In genomic region chr11:69496631-69497220, GRCh38 we compare ENCODE assay signal across 12 cellular contexts. TPM values are rescaled to one million over a fixed set of nuclear protein-coding genes. Genes with fewer than 3 reads are reported as not detected.
DNase-seq lines count a peak whose midpoint lies in the region; ATAC-seq and TF ChIP-seq lines count a peak whose summit lies in the region.
"Had no signal": no experiment of that assay in that cellular context is flagged by ENCODE, and none has a peak within 500 bp of the region (broad histone marks: within the 10 kb centered on the region; RNA-seq: fewer than 3 reads in every experiment).

No MANE protein-coding gene starts in this region.

- no peak overlapping the region for H3K9ac ChIP-seq in neuronal stem cell (ENCODE audit: low read depth, low read length, poor library complexity)

- intact Hi-C loops in cardiac septum (cut with DNase I) = loop anchor here (2.0 to 5.0 kb wide), 3 partner anchors 54 to 194 kb away; no protein-coding TSS in a partner anchor
- intact Hi-C loops in upper lobe of right lung (cut with DNase I) = no loop called here

- H3K9me3 ChIP-seq in neuronal stem cell (replicated peaks in 1 of 2; ENCODE audit: control insufficient read depth in 2 of 2, insufficient read depth in 1 of 2, low read depth in 1 of 2, low read length in 2 of 2) = no peaks in the 10 kb centered on the region
- H3K9me3 ChIP-seq in upper lobe of right lung = no peaks in the 10 kb centered on the region

- H2BK12ac ChIP-seq in neuronal stem cell (ENCODE audit: low read length) = peak overlapping the region; percentile 100

- peak overlapping the region; percentile 76 for H2AFZ ChIP-seq in neuronal stem cell (ENCODE audit: low read length)

- H3K23ac ChIP-seq in neuronal stem cell (ENCODE audit: low read depth, low read length, poor library complexity) = no peak overlapping the region

- peak overlapping the region; percentile 55 for H2BK15ac ChIP-seq in neuronal stem cell (ENCODE audit: low read length)

- peak overlapping the region; percentile 80 for H3K27ac ChIP-seq in neuronal stem cell (replicated peaks; ENCODE audit: low read length)
- peak overlapping the region; percentile 63 for H3K27ac ChIP-seq in upper lobe of right lung

- H4K91ac ChIP-seq in neuronal stem cell (ENCODE audit: low read depth, low read length, poor library complexity) = peak overlapping the region; percentile 89

- H3K4me1 ChIP-seq in neuronal stem cell (ENCODE audit: control insufficient read depth in 2 of 2, insufficient read depth in 1 of 2, low read depth in 1 of 2, low read length in 2 of 2) (peaks cover 10 to 28% of the 10 kb centered on the region in 2 donors), upper lobe of right lung (peaks cover 21% of the 10 kb centered on the region)

- H3K14ac ChIP-seq in neuronal stem cell (ENCODE audit: low read length) = peak overlapping the region; percentile 1

- H4K8ac ChIP-seq in neuronal stem cell (ENCODE audit: low read depth, low read length) = no peak overlapping the region

- peak overlapping the region; percentile 29; the same call in 1 of the 2 replicates for H3K4me3 ChIP-seq in WI38 (ENCODE audit: low read depth, low read length)
- no peak overlapping the region for H3K4me3 ChIP-seq in neuronal stem cell (ENCODE audit: low read length in 2 of 2)
- H3K4me3 ChIP-seq in upper lobe of right lung = no peak overlapping the region

- DNase-seq in cardiac septum (ENCODE audit: low spot score) (peak; percentile 72), neuronal stem cell (ENCODE audit: low spot score) (no peak), upper lobe of right lung (peak; percentile 39), T-helper 2 cell (no peak)
- DNase-seq in stimulated activated CD4-positive, alpha-beta T cell treated with anti-CD3 and anti-CD28 coated beads, Interleukin-15, amount 100 ng/mL, for 24 hours = no peak
- DNase-seq: natural killer cell, NCI-H1092, NCI-H524, SHP77 treated with DMSO at 0.1 percent for 48 hours had no signal

- H3K4ac ChIP-seq in neuronal stem cell (ENCODE audit: low read length) = peak overlapping the region; percentile 94

- H3K18ac ChIP-seq in neuronal stem cell (ENCODE audit: low read length) = peak overlapping the region; percentile 99

- WGBS in neuronal stem cell (ENCODE audit: extremely low coverage in 2 of 2, insufficient read length in 2 of 2, insufficient replicate concordance in 1 of 2), 2 donors = no CpG with 5 or more reads among the region's 12 CpGs

- TF ChIP-seq CTCF in WI38 (IDR thresholded peaks at IDR 0.05; ENCODE audit: low read depth, low read length) = no peak
- TF ChIP-seq CTCF in upper lobe of right lung (IDR thresholded peaks at IDR 0.05) = no peak

- peak overlapping the region; percentile 91 for H2AK5ac ChIP-seq in neuronal stem cell (ENCODE audit: low read depth, low read length)

- H3K79me1 ChIP-seq in neuronal stem cell (ENCODE audit: low read depth, low read length) = no peaks in the 10 kb centered on the region

- peak overlapping the region; percentile 62 for H2BK5ac ChIP-seq in neuronal stem cell (ENCODE audit: low read length)

- peak overlapping the region; percentile 63 for H2BK120ac ChIP-seq in neuronal stem cell (ENCODE audit: low read depth, low read length)

- H3K27me3 ChIP-seq in neuronal stem cell (ENCODE audit: control insufficient read depth in 3 of 3, insufficient read depth in 3 of 3, low read depth in 1 of 3, low read length in 3 of 3) (no peaks in the 10 kb centered on the region), upper lobe of right lung (no peaks in the 10 kb centered on the region)

- ATAC-seq in upper lobe of right lung (peak; percentile 20), HG03439 (IDR thresholded peaks at IDR 0.05; ENCODE audit: unreplicated experiment) (no peak)
- ATAC-seq: natural killer cell had no signal

- no peak overlapping the region for H3K4me2 ChIP-seq in neuronal stem cell (ENCODE audit: insufficient read depth, low read length, poor library complexity, severe bottlenecking)

- H3K36me3 ChIP-seq in neuronal stem cell (replicated peaks in 1 of 2; ENCODE audit: control insufficient read depth in 2 of 2, insufficient read depth in 2 of 2, low read length in 2 of 2) (no peaks in the 10 kb centered on the region), upper lobe of right lung (no peaks in the 10 kb centered on the region)

RNA-seq across cellular contexts. Expression of gene LINC01488, which starts 15.3 kb away (rescaled TPM):
- 0.19 TPM for total RNA-seq in cardiac septum
- 0.06 TPM for polyA plus RNA-seq in neuronal stem cell (2013, experiment 1 of 2)
- 0.01 TPM for polyA plus RNA-seq in neuronal stem cell (2013, experiment 2 of 2)
- total RNA-seq in upper lobe of right lung = not detected
- total RNA-seq: HT1080, natural killer cell had no signal

Comparison
In these comparisons a context has a peak if more than half of its experiments do, and no peak if none do; other contexts are left out.
1. DNase-seq: peak in cardiac septum (single experiment) and upper lobe of right lung (single experiment); none in neuronal stem cell (single experiment), T-helper 2 cell (0 of 5) and stimulated activated CD4-positive, alpha-beta T cell treated with anti-CD3 and anti-CD28 coated beads, Interleukin-15, amount 100 ng/mL, for 24 hours (single experiment).